Comparison of ENCODE assay signal across 8 cellular contexts in the genomic region with DNA sequence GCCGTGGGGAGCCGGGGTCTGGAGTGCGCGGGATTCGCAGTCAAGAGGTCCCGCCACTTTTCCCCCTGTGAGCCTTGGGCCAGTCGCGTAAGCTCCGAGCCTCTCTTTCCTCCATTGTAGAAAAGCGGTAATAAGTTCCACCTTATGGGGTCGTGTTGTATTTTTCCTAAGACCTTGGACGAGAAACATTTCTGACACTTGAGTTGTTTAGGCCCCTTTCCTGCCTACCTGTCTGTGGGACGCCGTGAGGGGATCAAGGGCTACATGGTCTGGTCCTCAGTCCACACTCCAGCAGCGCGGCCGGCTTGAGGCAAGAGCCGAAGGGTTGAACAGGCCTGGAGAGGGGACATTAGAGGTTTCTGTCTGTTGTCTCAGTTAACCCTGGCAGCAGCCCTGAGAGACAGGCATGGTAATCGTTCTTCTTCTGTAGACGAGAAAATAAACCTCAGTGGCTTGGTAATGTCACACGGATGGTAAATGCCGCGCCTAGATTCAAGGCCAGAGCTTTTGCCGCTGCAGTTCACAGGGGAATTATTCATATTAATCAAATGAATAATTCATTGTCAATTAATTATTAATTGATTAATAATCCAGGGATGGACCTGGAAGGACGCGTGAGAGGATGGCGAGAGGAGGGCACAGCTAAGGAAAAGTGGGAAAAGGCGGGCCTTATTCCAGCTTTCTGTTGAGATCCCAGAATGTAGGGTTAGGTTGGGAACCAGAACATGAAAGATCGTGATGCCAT. TPM values are rescaled to one million over a fixed set of nuclear protein-coding genes. Genes with fewer than 3 reads are reported as not detected.
DNase-seq lines count a peak whose midpoint lies in the region; ATAC-seq and TF ChIP-seq lines count a peak whose summit lies in the region.

No MANE protein-coding gene starts in this region.

- H3K36me3 ChIP-seq in KOPT-K1 (ENCODE audit: insufficient read depth, low read length): peaks cover 63% of the 10 kb centered on the region
- H3K36me3 ChIP-seq in breast epithelium: no peaks in the 10 kb centered on the region

- peaks cover 91% of the 10 kb centered on the region for H3K36me3 Mint-ChIP-seq in activated T-cell treated with anti-CD3 and anti-CD28 coated beads, Interleukin-2, amount 50 U/mL, for 24 hours (ENCODE audit: low read depth)

- H3K27ac ChIP-seq in KOPT-K1 (ENCODE audit: low read depth, low read length, poor library complexity, severe bottlenecking): peak overlapping the region; percentile 98
- peak overlapping the region; percentile 94 to 97 for H3K27ac ChIP-seq in breast epithelium

- peaks cover 58% of the 10 kb centered on the region for H3K4me1 Mint-ChIP-seq in activated T-cell treated with anti-CD3 and anti-CD28 coated beads, Interleukin-2, amount 50 U/mL, for 24 hours (ENCODE audit: low read depth)

- intact Hi-C loops in breast epithelium (cut with DNase I; ENCODE audit: low total_unique reads): loop anchor here (10.0 kb wide), 1 partner anchor 292 kb away; no protein-coding TSS in a partner anchor

- ATAC-seq in HG03135 (IDR thresholded peaks at IDR 0.05; ENCODE audit: unreplicated experiment) (no peak), GM19467 (IDR thresholded peaks at IDR 0.05; ENCODE audit: unreplicated experiment) (no peak)

- no peaks in the 10 kb centered on the region for H3K27me3 ChIP-seq in breast epithelium
- no peaks in the 10 kb centered on the region for H3K27me3 ChIP-seq in mononuclear cell (ENCODE audit: insufficient read depth, low read length)

- H3K4me3 Mint-ChIP-seq in activated T-cell treated with anti-CD3 and anti-CD28 coated beads, Interleukin-2, amount 50 U/mL, for 24 hours: peak overlapping the region; percentile 92

- H3K27me3 Mint-ChIP-seq in activated T-cell treated with anti-CD3 and anti-CD28 coated beads, Interleukin-2, amount 50 U/mL, for 24 hours: no peaks in the 10 kb centered on the region

- peak; percentile 58 for DNase-seq in activated T-cell treated with anti-CD3 and anti-CD28 coated beads, Interleukin-2, amount 50 U/mL, for 24 hours
- no peak for DNase-seq in activated T-cell treated with anti-CD3 and anti-CD28 coated beads, Interleukin-2, amount 50 U/mL, for 48 hours
- no peak for DNase-seq in breast epithelium (ENCODE audit: low spot score in 2 of 2)
- no peak for DNase-seq in putamen (ENCODE audit: low spot score)

- H3K27ac Mint-ChIP-seq in activated T-cell treated with anti-CD3 and anti-CD28 coated beads, Interleukin-2, amount 50 U/mL, for 24 hours: peak overlapping the region; percentile 100

- H3K4me1 ChIP-seq in breast epithelium: no peaks in the 10 kb centered on the region
- peaks cover 23% of the 10 kb centered on the region for H3K4me1 ChIP-seq in mononuclear cell (ENCODE audit: insufficient read depth, low read length)

- no peak for TF ChIP-seq POLR2A in breast epithelium (IDR thresholded peaks at IDR 0.05)

- no peaks in the 10 kb centered on the region for H3K9me3 Mint-ChIP-seq in activated T-cell treated with anti-CD3 and anti-CD28 coated beads, Interleukin-2, amount 50 U/mL, for 24 hours

- no peak for TF ChIP-seq CTCF in breast epithelium (IDR thresholded peaks at IDR 0.05)

- no peaks in the 10 kb centered on the region for H3K9me3 ChIP-seq in KOPT-K1 (ENCODE audit: insufficient read depth, low read length, poor library complexity, severe bottlenecking)
- no peaks in the 10 kb centered on the region for H3K9me3 ChIP-seq in breast epithelium
- H3K9me3 ChIP-seq in mononuclear cell (ENCODE audit: low read depth, low read length): no peaks in the 10 kb centered on the region

- H3K4me3 ChIP-seq in breast epithelium (peak overlapping the region; percentile 74 to 89 (median 79)), mononuclear cell (ENCODE audit: low read length) (peak overlapping the region; percentile 65)

RNA-seq across cellular contexts. Expression of gene FEN1, which starts 0.5 kb away (rescaled TPM):
- total RNA-seq in breast epithelium: 1 to 10 TPM; 5.9 to 9.2 (median 8.5) TPM
- total RNA-seq in mononuclear cell: 13.1 TPM

RNA-seq across cellular contexts. Expression of gene TMEM258, which starts 0.9 kb away (rescaled TPM):
- 10 to 100 TPM; 35.4 to 55.4 (median 35.7) TPM for total RNA-seq in breast epithelium
- 32.5 TPM for total RNA-seq in mononuclear cell

RNA-seq across cellular contexts. Expression of gene FADS1, which starts 23.5 kb away (rescaled TPM):
- 100 to 1,000 TPM in 1 of 3 donors, 10 to 100 TPM in 1, 1 to 10 TPM in 1; 8.8 to 112 (median 15.1) TPM for total RNA-seq in breast epithelium
- total RNA-seq in mononuclear cell: 12.1 TPM

RNA-seq across cellular contexts. Expression of gene FADS2, which starts 34.8 kb away (rescaled TPM):
- total RNA-seq in breast epithelium: 10 to 100 TPM in 1 of 3 donors, 1 to 10 TPM in 2; 5.6 to 35.8 (median 7.5) TPM
- 12.8 TPM for total RNA-seq in mononuclear cell

RNA-seq across cellular contexts. Expression of gene MYRF, which starts 40.8 kb away (rescaled TPM):
- total RNA-seq in breast epithelium: 1 to 10 TPM in 1 of 3 donors, under 1 TPM in 2; 0.32 to 6.9 (median 0.66) TPM
- 0.31 TPM for total RNA-seq in mononuclear cell
